In genomic region chr1:107432108-107432507, GRCh38 we compare ENCODE assay signal across 29 cellular contexts.
DNase-seq lines count a peak whose midpoint lies in the region; ATAC-seq and TF ChIP-seq lines count a peak whose summit lies in the region.
"Had no signal": no experiment of that assay in that cellular context is flagged by ENCODE, and none has a peak within 500 bp of the region (broad histone marks: within the 10 kb centered on the region; RNA-seq: fewer than 3 reads in every experiment).

No MANE protein-coding gene starts in this region.

- peak; percentile 9 for DNase-seq in GM12865 (ENCODE audit: low read depth)
- DNase-seq in NCI-H82 treated with DMSO at 0.1 percent for 48 hours (lab: John Stamatoyannopoulos, UW; ENCODE audit: unreplicated experiment) = peak; percentile 20
- peak; percentile 9 for DNase-seq in iPS DF 4.7 (ENCODE audit: extremely low read depth, low spot score)
- DNase-seq in Calu3 = no peak
- no peak for DNase-seq in activated CD4-positive, alpha-beta T cell treated with anti-CD3 and anti-CD28 coated beads for 48 hours
- DNase-seq in right cardiac atrium = no peak
- DNase-seq: activated CD8-positive, alpha-beta memory T cell treated with anti-CD3 and anti-CD28 coated beads, Interleukin-2, amount 10 ng/mL, durations not matched to agents 7 days and 5 days; activated naive CD4-positive, alpha-beta T cell; activated T-cell treated with anti-CD3 and anti-CD28 coated beads, Interleukin-2, amount 50 U/mL, for 72 hours; EL; esophagus squamous epithelium; gastrocnemius medialis; HCEC 1CT; Kasumi-1; kidney; natural killer cell; NCI-H187; NCI-H345; PC-9; Right ventricle myocardium superior; stimulated activated naive CD8-positive, alpha-beta T cell treated with anti-CD3 and anti-CD28 coated beads, Interleukin-15, Interleukin-2, amounts not matched to agents 100 U/mL and 50 U/mL, for 24 hours; testis; uterus; WERI-Rb-1 had no signal

- peak; percentile 36 for ATAC-seq in HG02610 (IDR thresholded peaks at IDR 0.05; ENCODE audit: unreplicated experiment)
- no peak for ATAC-seq in right cardiac atrium
- ATAC-seq in activated CD4-positive, CD25-positive, alpha-beta regulatory T cell treated with anti-CD3 and anti-CD28 coated beads, Interleukin-2, amount 50 U/mL, for 24 hours = no peak
- ATAC-seq: activated CD8-positive, alpha-beta memory T cell treated with anti-CD3 and anti-CD28 coated beads, Interleukin-2, amount 10 ng/mL, durations not matched to agents 7 days and 5 days; activated T-cell treated with anti-CD3 and anti-CD28 coated beads, Interleukin-2, amount 50 U/mL, for 72 hours; gastrocnemius medialis; natural killer cell; stimulated activated naive CD8-positive, alpha-beta T cell treated with anti-CD3 and anti-CD28 coated beads, Interleukin-15, Interleukin-2, amounts not matched to agents 100 U/mL and 50 U/mL, for 24 hours had no signal

- H3K9me3 Mint-ChIP-seq in Calu3 (ENCODE audit: low read depth, unreplicated experiment) = no peaks in the 10 kb centered on the region
- H3K9me3 Mint-ChIP-seq: activated T-cell treated with anti-CD3 and anti-CD28 coated beads, Interleukin-2, amount 50 U/mL, for 72 hours; natural killer cell; T-helper 2 cell treated with Interferon-gamma antibody and Interleukin-4, amounts not matched to agents 5 μg/mL and 100 μg/mL, for 36 hours had no signal

- H3K4me3 ChIP-seq in GM12865 (ENCODE audit: low read depth, low read length) (no peak overlapping the region), right cardiac atrium (ENCODE audit: low read length) (no peak overlapping the region)
- H3K4me3 ChIP-seq: esophagus squamous epithelium, gastrocnemius medialis, hepatocyte, PC-9, testis, uterus had no signal

- H3K27me3 Mint-ChIP-seq in Calu3 (ENCODE audit: unreplicated experiment) = no peaks in the 10 kb centered on the region

- H3K9me3 ChIP-seq in right cardiac atrium (ENCODE audit: control insufficient read depth, low read length) = no peaks in the 10 kb centered on the region
- H3K9me3 ChIP-seq: esophagus squamous epithelium, gastrocnemius medialis, testis, uterus had no signal

- no peak overlapping the region for H3K27ac Mint-ChIP-seq in Calu3 (ENCODE audit: unreplicated experiment)
- H3K27ac Mint-ChIP-seq: activated CD8-positive, alpha-beta memory T cell treated with anti-CD3 and anti-CD28 coated beads, Interleukin-2, amount 10 ng/mL, durations not matched to agents 7 days and 5 days; activated T-cell treated with anti-CD3 and anti-CD28 coated beads, Interleukin-2, amount 50 U/mL, for 72 hours; natural killer cell; T-helper 2 cell treated with Interferon-gamma antibody and Interleukin-4, amounts not matched to agents 5 μg/mL and 100 μg/mL, for 36 hours had no signal

- H3K4me3 Mint-ChIP-seq in Calu3 (ENCODE audit: low read depth, unreplicated experiment) = no peak overlapping the region
- H3K4me3 Mint-ChIP-seq: activated CD8-positive, alpha-beta memory T cell treated with anti-CD3 and anti-CD28 coated beads, Interleukin-2, amount 10 ng/mL, durations not matched to agents 7 days and 5 days; activated T-cell treated with anti-CD3 and anti-CD28 coated beads, Interleukin-2, amount 50 U/mL, for 72 hours; natural killer cell; T-helper 2 cell treated with Interferon-gamma antibody and Interleukin-4, amounts not matched to agents 5 μg/mL and 100 μg/mL, for 36 hours had no signal

- H3K4me1 Mint-ChIP-seq in Calu3 (ENCODE audit: low read depth, unreplicated experiment) = peaks cover 8% of the 10 kb centered on the region
- H3K4me1 Mint-ChIP-seq: activated CD8-positive, alpha-beta memory T cell treated with anti-CD3 and anti-CD28 coated beads, Interleukin-2, amount 10 ng/mL, durations not matched to agents 7 days and 5 days had no signal

- 22% methylated on average over 1 of the region's 1 CpG for WGBS in right cardiac atrium

- no peak overlapping the region for H3K27ac ChIP-seq in right cardiac atrium (ENCODE audit: low read length)
- H3K27ac ChIP-seq: esophagus squamous epithelium, gastrocnemius medialis, hepatocyte, HL-60, PC-9, testis, uterus, WERI-Rb-1 had no signal

- BruUV-seq in Calu3 (replicated peaks; lab: Mats Ljungman, UMichigan) = no TSS peak

- H3K4me1 ChIP-seq in right cardiac atrium (ENCODE audit: control insufficient read depth, insufficient read depth, low read length) = no peaks in the 10 kb centered on the region
- H3K4me1 ChIP-seq: esophagus squamous epithelium, gastrocnemius medialis, testis, uterus had no signal

- intact Hi-C loops in Calu3 (cut with micrococcal nuclease; ENCODE audit: unreplicated experiment) (no loop called here), right cardiac atrium (cut with DNase I) (loop anchor here in 1 of 4 donors (5.0 kb wide), 1 partner anchor 320 kb away; no protein-coding TSS in a partner anchor)

- no peaks in the 10 kb centered on the region for H3K36me3 Mint-ChIP-seq in Calu3 (ENCODE audit: insufficient read depth, unreplicated experiment)
- H3K36me3 Mint-ChIP-seq: activated CD8-positive, alpha-beta memory T cell treated with anti-CD3 and anti-CD28 coated beads, Interleukin-2, amount 10 ng/mL, durations not matched to agents 7 days and 5 days; natural killer cell had no signal

- no peak for TF ChIP-seq CTCF in GM12865 (IDR thresholded peaks at IDR 0.05; ENCODE audit: insufficient read depth, low read depth, low read length, missing control alignments)
- no peak for TF ChIP-seq CTCF in Calu3 (IDR thresholded peaks at IDR 0.05; ENCODE audit: unreplicated experiment)

- CTCF ChIA-PET in Calu3 (lab: Charles Lee) = interaction anchor here (1.0 kb wide), 1 partner anchor 316 kb away, joined by 3 read pairs; no protein-coding TSS in a partner anchor

- no peaks in the 10 kb centered on the region for H3K27me3 ChIP-seq in right cardiac atrium (ENCODE audit: control insufficient read depth, insufficient read depth)
- H3K27me3 ChIP-seq: esophagus squamous epithelium, gastrocnemius medialis, hepatocyte, testis, uterus had no signal

Comparison
In these comparisons a context has a peak if more than half of its experiments do, and no peak if none do; other contexts are left out.
1. DNase-seq: peak in GM12865 (single experiment), NCI-H82 treated with DMSO at 0.1 percent for 48 hours (single experiment) and iPS DF 4.7 (single experiment); none in Calu3 (single experiment), activated CD4-positive, alpha-beta T cell treated with anti-CD3 and anti-CD28 coated beads for 48 hours (single experiment) and right cardiac atrium (0 of 3).